Comparison of ENCODE assay signal across 8 cellular contexts in genomic region chr19:56538254-56538760, GRCh38. TPM values are rescaled to one million over a fixed set of nuclear protein-coding genes. Genes with fewer than 3 reads are reported as not detected.
DNase-seq lines count a peak whose midpoint lies in the region; ATAC-seq and TF ChIP-seq lines count a peak whose summit lies in the region.

No MANE protein-coding gene starts in this region.

- H3K27ac ChIP-seq in 22Rv1 (peak overlapping the region; percentile 89), HUES64 (ENCODE audit: low read depth, low read length) (peak overlapping the region; percentile 93), neural progenitor cell (no peak overlapping the region)

- H3K27me3 ChIP-seq in HUES64 (ENCODE audit: insufficient read depth, low read length), result no peaks in the 10 kb centered on the region
- no peaks in the 10 kb centered on the region for H3K27me3 ChIP-seq in neural progenitor cell

- H3K4me1 Mint-ChIP-seq in activated naive CD4-positive, alpha-beta T cell treated with anti-CD3 and anti-CD28 coated beads for 36 hours (ENCODE audit: low read depth), result peaks cover 16% of the 10 kb centered on the region
- no peaks in the 10 kb centered on the region for H3K4me1 Mint-ChIP-seq in neural progenitor cell

- peak; percentile 94 for ATAC-seq in stimulated activated naive CD8-positive, alpha-beta T cell treated with anti-CD3 and anti-CD28 coated beads, Interleukin-15, Interleukin-2, amounts not matched to agents 100 U/mL and 50 U/mL, for 24 hours

- DNase-seq in GM19238 (ENCODE audit: insufficient read length, low spot score), result peak; percentile 56
- DNase-seq in SK-MEL-5 (ENCODE audit: low read depth, low spot score), result peak; percentile 81
- DNase-seq in activated naive CD4-positive, alpha-beta T cell treated with anti-CD3 and anti-CD28 coated beads for 36 hours, result peak; percentile 91
- peak; percentile 81 for DNase-seq in foreskin melanocyte
- peak; percentile 96 for DNase-seq in neural progenitor cell (ENCODE audit: low spot score)
- DNase-seq in stimulated activated naive CD8-positive, alpha-beta T cell treated with anti-CD3 and anti-CD28 coated beads, Interleukin-15, Interleukin-2, amounts not matched to agents 100 U/mL and 50 U/mL, for 24 hours, result peak; percentile 90

- no peaks in the 10 kb centered on the region for H3K27me3 Mint-ChIP-seq in activated naive CD4-positive, alpha-beta T cell treated with anti-CD3 and anti-CD28 coated beads for 36 hours (ENCODE audit: low read depth)
- no peaks in the 10 kb centered on the region for H3K27me3 Mint-ChIP-seq in neural progenitor cell (ENCODE audit: insufficient read depth, low read depth)

- H3K9me3 ChIP-seq in HUES64 (ENCODE audit: insufficient read depth, low read depth, low read length) (peaks cover 50% of the 10 kb centered on the region), neural progenitor cell (ENCODE audit: low read depth) (peaks cover 4% of the 10 kb centered on the region)

- CTCF ChIA-PET in activated naive CD4-positive, alpha-beta T cell treated with anti-CD3 and anti-CD28 coated beads for 36 hours (lab: Charles Lee), result no interaction called here

- peak overlapping the region; percentile 79 for H3K9ac ChIP-seq in HUES64 (ENCODE audit: low read depth, low read length)
- H3K9ac ChIP-seq in neural progenitor cell, result no peak overlapping the region

- TF ChIP-seq CTCF in 22Rv1 (IDR thresholded peaks at IDR 0.05) (no peak), neural progenitor cell (IDR thresholded peaks at IDR 0.05) (no peak)

- in situ Hi-C loops in SK-MEL-5 (cut with HindIII; ENCODE audit: low pct_unique_long_range_greater_than_20kb, low sequenced_read_pairs), result no loop called here

- 0 out of 2 replicates have a peak, but pooled peaks cover 8% of the 10 kb centered on the region for H3K4me1 ChIP-seq in HUES64 (ENCODE audit: insufficient read depth, low read length)
- H3K4me1 ChIP-seq in neural progenitor cell, result no peaks in the 10 kb centered on the region

- peaks cover 41% of the 10 kb centered on the region for H3K36me3 Mint-ChIP-seq in activated naive CD4-positive, alpha-beta T cell treated with anti-CD3 and anti-CD28 coated beads for 36 hours (ENCODE audit: low read depth)
- H3K36me3 Mint-ChIP-seq in neural progenitor cell, result peaks cover 21% of the 10 kb centered on the region

- H3K79me2 ChIP-seq in neural progenitor cell (ENCODE audit: low read depth), result no peaks in the 10 kb centered on the region

- no peaks in the 10 kb centered on the region for H4K20me1 ChIP-seq in neural progenitor cell (ENCODE audit: low read depth)

- H3K27ac Mint-ChIP-seq in activated naive CD4-positive, alpha-beta T cell treated with anti-CD3 and anti-CD28 coated beads for 36 hours, result peak overlapping the region; percentile 88
- H3K27ac Mint-ChIP-seq in neural progenitor cell, result no peak overlapping the region

- peaks cover 6% of the 10 kb centered on the region for H3F3A ChIP-seq in neural progenitor cell (ENCODE audit: low read depth)

- H2AFZ ChIP-seq in neural progenitor cell (replicated peaks), result peak overlapping the region; percentile 100

- under 1% methylated on average over 42 of the region's 46 CpGs for WGBS in HUES64

- H3K4me3 ChIP-seq in HUES64 (ENCODE audit: low read length) (peak overlapping the region; percentile 80), neural progenitor cell (peak overlapping the region; percentile 99)

- H3K4me2 ChIP-seq in neural progenitor cell, result peak overlapping the region; percentile 86

- intact Hi-C loops in activated naive CD4-positive, alpha-beta T cell treated with anti-CD3 and anti-CD28 coated beads for 36 hours (cut with micrococcal nuclease), result loop anchor here (1.0 to 5.0 kb wide), 4 partner anchors 29 to 146 kb away; partner anchors contain the start of genes ZNF470, ZNF582 and ZNF71

- peaks cover 5% of the 10 kb centered on the region; the same call in 1 of the 2 replicates for H3K36me3 ChIP-seq in HUES64 (ENCODE audit: insufficient read depth, low read length)
- peaks cover 5% of the 10 kb centered on the region for H3K36me3 ChIP-seq in neural progenitor cell

- peak overlapping the region; percentile 83 for H3K4me3 Mint-ChIP-seq in activated naive CD4-positive, alpha-beta T cell treated with anti-CD3 and anti-CD28 coated beads for 36 hours
- peak overlapping the region; percentile 85 for H3K4me3 Mint-ChIP-seq in neural progenitor cell

- peaks cover 52% of the 10 kb centered on the region for H3K9me3 Mint-ChIP-seq in activated naive CD4-positive, alpha-beta T cell treated with anti-CD3 and anti-CD28 coated beads for 36 hours
- peaks cover 59% of the 10 kb centered on the region for H3K9me3 Mint-ChIP-seq in neural progenitor cell

RNA-seq across cellular contexts. Expression of gene ZFP28, which starts 0.4 kb away (rescaled TPM):
- polyA plus RNA-seq in HUES64 (2013, experiment 1 of 2), result 3.3 TPM
- 3.4 TPM for polyA plus RNA-seq in HUES64 (2013, experiment 2 of 2)
- total RNA-seq in SK-MEL-5 (2014; rRNA removed; shearing (Covaris generic)), result 2.7 and 2.8 TPM in 2 replicates
- 1.3 and 4.1 TPM in 2 replicates for polyA plus RNA-seq in SK-MEL-5 (2015; cell fraction: cytosol; rRNA removed)
- 6.8 and 11.5 TPM in 2 replicates for polyA plus RNA-seq in SK-MEL-5 (2015; cell fraction: nucleus; rRNA removed)
- total RNA-seq in activated naive CD4-positive, alpha-beta T cell treated with anti-CD3 and anti-CD28 coated beads for 36 hours, result 1 to 10 TPM; 2.4 to 3.2 TPM
- 11.2 and 11.9 TPM in 2 replicates for total RNA-seq in neural progenitor cell (ENCODE audit: low replicate concordance)

RNA-seq across cellular contexts. Expression of gene ZNF470, which starts 29.0 kb away (rescaled TPM):
- polyA plus RNA-seq in HUES64 (2013, experiment 1 of 2), result 2.8 TPM
- 3.2 TPM for polyA plus RNA-seq in HUES64 (2013, experiment 2 of 2)
- 3.4 and 4.4 TPM in 2 replicates for total RNA-seq in SK-MEL-5 (2014; rRNA removed; shearing (Covaris generic))
- 1.6 and 3.3 TPM in 2 replicates for polyA plus RNA-seq in SK-MEL-5 (2015; cell fraction: cytosol; rRNA removed)
- polyA plus RNA-seq in SK-MEL-5 (2015; cell fraction: nucleus; rRNA removed), result 4.5 and 7.0 TPM in 2 replicates
- total RNA-seq in activated naive CD4-positive, alpha-beta T cell treated with anti-CD3 and anti-CD28 coated beads for 36 hours, result 1 to 10 TPM in 1 of 2 experiments, under 1 TPM in 1; 0.99 to 1.5 TPM
- 6.5 and 6.7 TPM in 2 replicates for total RNA-seq in neural progenitor cell (ENCODE audit: low replicate concordance)

RNA-seq across cellular contexts. Expression of gene ZNF471, which starts 30.7 kb away (rescaled TPM):
- 0.50 TPM for polyA plus RNA-seq in HUES64 (2013, experiment 1 of 2)
- polyA plus RNA-seq in HUES64 (2013, experiment 2 of 2), result 0.38 TPM
- total RNA-seq in SK-MEL-5 (2014; rRNA removed; shearing (Covaris generic)), result 0.88 and 1.0 TPM in 2 replicates
- polyA plus RNA-seq in SK-MEL-5 (2015; cell fraction: cytosol; rRNA removed), result 0.63 and 0.69 TPM in 2 replicates
- 3.7 and 8.9 TPM in 2 replicates for polyA plus RNA-seq in SK-MEL-5 (2015; cell fraction: nucleus; rRNA removed)
- under 1 TPM; 0.29 to 0.49 TPM for total RNA-seq in activated naive CD4-positive, alpha-beta T cell treated with anti-CD3 and anti-CD28 coated beads for 36 hours
- total RNA-seq in neural progenitor cell (ENCODE audit: low replicate concordance), result 1.4 and 1.9 TPM in 2 replicates

RNA-seq across cellular contexts. Expression of gene ZNF71, which starts 56.8 kb away (rescaled TPM):
- polyA plus RNA-seq in HUES64 (2013, experiment 1 of 2), result 7.7 TPM
- 9.3 TPM for polyA plus RNA-seq in HUES64 (2013, experiment 2 of 2)
- 5.8 and 8.8 TPM in 2 replicates for total RNA-seq in SK-MEL-5 (2014; rRNA removed; shearing (Covaris generic))
- polyA plus RNA-seq in SK-MEL-5 (2015; cell fraction: cytosol; rRNA removed), result 5.5 and 6.2 TPM in 2 replicates
- polyA plus RNA-seq in SK-MEL-5 (2015; cell fraction: nucleus; rRNA removed), result 3.5 and 4.1 TPM in 2 replicates
- 1 to 10 TPM; 2.5 to 3.0 TPM for total RNA-seq in activated naive CD4-positive, alpha-beta T cell treated with anti-CD3 and anti-CD28 coated beads for 36 hours
- 9.3 and 16.2 TPM in 2 replicates for total RNA-seq in neural progenitor cell (ENCODE audit: low replicate concordance)
